In genomic region chr4:138938371-138938699, GRCh38 we compare ENCODE assay signal across 8 cellular contexts.
A peak's percentile ranks its signal among the peaks of the same experiment; 100 is the strongest.
DNase-seq lines count a peak whose midpoint lies in the region; ATAC-seq, FAIRE-seq and TF ChIP-seq lines count a peak whose summit lies in the region.

No MANE protein-coding gene starts in this region.

- H2AFZ ChIP-seq in K562 (ENCODE audit: low read depth, low read length) = 0 out of 2 replicates have a peak overlapping the region, but pooled peaks have one; percentile 11

- BruUV-seq in K562 (replicated peaks; lab: Mats Ljungman, UMichigan) = no TSS peak

- no peaks in the 10 kb centered on the region for H3K4me1 ChIP-seq in K562 (replicated peaks in 1 of 2; ENCODE audit: control insufficient read depth in 2 of 2, insufficient read depth in 2 of 2, low read length in 2 of 2)

- TF ChIP-seq RAD21 in K562 (CRISPR knock-in tag; conservative IDR thresholded peaks at IDR 0.05 in 1 of 2, IDR thresholded peaks at IDR 0.05 in 1 of 2) = peak; percentile 60 to 72

- in situ Hi-C loops in G401 (cut with HindIII; ENCODE audit: low sequenced_read_pairs) (no loop called here), K562 (cut with MboI) (no loop called here)

- intact Hi-C loops in K562 (cut with micrococcal nuclease) = loop anchor here (5.0 kb wide), 3 partner anchors 66 to 901 kb away; no protein-coding TSS in a partner anchor
- intact Hi-C loops in activated naive CD4-positive, alpha-beta T cell treated with anti-CD3 and anti-CD28 coated beads for 36 hours (cut with micrococcal nuclease) = loop anchor here (2.0 kb wide), 2 partner anchors 68 to 258 kb away; no protein-coding TSS in a partner anchor

- peak; percentile 96 for ATAC-seq in K562

- H3K4me3 ChIP-seq in H7 (ENCODE audit: insufficient read depth, low read depth, low read length) = no peak overlapping the region
- H3K4me3 ChIP-seq in K562 = no peak overlapping the region
- no peak overlapping the region for H3K4me3 ChIP-seq in kidney epithelial cell (ENCODE audit: low read depth, low read length)

- no peaks in the 10 kb centered on the region for H3K9me3 ChIP-seq in K562 (replicated peaks; ENCODE audit: control insufficient read depth, insufficient read depth, low read depth, low read length)

- H3K4me3 Mint-ChIP-seq in endothelial cell (ENCODE audit: unreplicated experiment) = no peak overlapping the region
- H3K4me3 Mint-ChIP-seq in activated naive CD4-positive, alpha-beta T cell treated with anti-CD3 and anti-CD28 coated beads for 36 hours = no peak overlapping the region

- H3K9me3 Mint-ChIP-seq in endothelial cell (ENCODE audit: unreplicated experiment) = no peaks in the 10 kb centered on the region
- H3K9me3 Mint-ChIP-seq in activated naive CD4-positive, alpha-beta T cell treated with anti-CD3 and anti-CD28 coated beads for 36 hours = no peaks in the 10 kb centered on the region

- H4K20me1 ChIP-seq in K562 (replicated peaks; ENCODE audit: control insufficient read depth, insufficient read depth, low read length) = no peaks in the 10 kb centered on the region

- POLR2A ChIA-PET in K562 (lab: Yijun Ruan, JAX) = interaction anchor here (0.5 to 0.6 kb wide), 2 partner anchors 364 to 482 kb away, joined by 3 to 4 read pairs; partner anchors contain the start of gene NDUFC1

- H3K27ac Mint-ChIP-seq in endothelial cell (ENCODE audit: unreplicated experiment) = no peak overlapping the region
- H3K27ac Mint-ChIP-seq in activated naive CD4-positive, alpha-beta T cell treated with anti-CD3 and anti-CD28 coated beads for 36 hours = no peak overlapping the region

- H3K79me2 ChIP-seq in K562 (ENCODE audit: control insufficient read depth, insufficient read depth, low read length) = no peaks in the 10 kb centered on the region

- TF ChIP-seq CTCF in K562 (IDR thresholded peaks at IDR 0.05 in 2 of 3, conservative IDR thresholded peaks at IDR 0.05 in 1 of 3; ENCODE audit: insufficient read depth in 2 of 3, low read depth in 1 of 3, low read length in 3 of 3) = peak; percentile 49 to 72 (median 55); a peak in 4 of 6 replicates
- peak; percentile 57 for TF ChIP-seq CTCF in kidney epithelial cell (IDR thresholded peaks at IDR 0.05; ENCODE audit: insufficient read depth, low read length, poor library complexity, severe bottlenecking)
- no peak for TF ChIP-seq CTCF in endothelial cell (IDR thresholded peaks at IDR 0.05; ENCODE audit: unreplicated experiment)

- H3K36me3 Mint-ChIP-seq in endothelial cell (ENCODE audit: low read depth, unreplicated experiment) = no peaks in the 10 kb centered on the region
- no peaks in the 10 kb centered on the region for H3K36me3 Mint-ChIP-seq in activated naive CD4-positive, alpha-beta T cell treated with anti-CD3 and anti-CD28 coated beads for 36 hours (ENCODE audit: low read depth)

- CTCF ChIA-PET in K562 (lab: Yijun Ruan, JAX; ENCODE audit: low intra/inter-chr PET ratio) = interaction anchor here (1.0 kb wide), 1 partner anchor 102 kb away, joined by 3 read pairs; no protein-coding TSS in a partner anchor
- CTCF ChIA-PET in activated naive CD4-positive, alpha-beta T cell treated with anti-CD3 and anti-CD28 coated beads for 36 hours (lab: Charles Lee) = interaction anchor here (0.6 to 1.9 kb wide), 8 partner anchors 12 to 258 kb away, joined by 3 to 9 read pairs (median 3); no protein-coding TSS in a partner anchor

- FAIRE-seq in K562 (lab: Jason Lieb, UNC) = peak; percentile 11

- DNase-seq in G401 (ENCODE audit: low spot score) (peak; percentile 35), H7 (peak; percentile 43), NCI-H2171 (lab: John Stamatoyannopoulos, UW) (peak; percentile 10), K562 (ENCODE audit: extremely low read depth in 1 of 4, low spot score in 3 of 4) (peak in 2 of 4 experiments; percentile 31 to 61), kidney epithelial cell (ENCODE audit: low read depth) (no peak), endothelial cell (ENCODE audit: low spot score) (no peak)
- no peak for DNase-seq in activated naive CD4-positive, alpha-beta T cell treated with anti-CD3 and anti-CD28 coated beads for 36 hours
- no peak for DNase-seq in stimulated activated CD4-positive, alpha-beta T cell treated with anti-CD3 and anti-CD28 coated beads, Interleukin-15, amount 100 ng/mL, for 24 hours

- no peak overlapping the region for H3K9ac ChIP-seq in K562 (ENCODE audit: insufficient read depth in 1 of 2, low read depth in 2 of 2, low read length in 2 of 2)

- no peaks in the 10 kb centered on the region for H3K9me1 ChIP-seq in K562 (ENCODE audit: control insufficient read depth, insufficient read depth, low read length)

- H3K27me3 ChIP-seq in H7 (ENCODE audit: control insufficient read depth, insufficient read depth, low read length) = no peaks in the 10 kb centered on the region
- H3K27me3 ChIP-seq in K562 (ENCODE audit: control insufficient read depth in 2 of 2, insufficient read depth in 2 of 2, low read length in 2 of 2) = no peaks in the 10 kb centered on the region
- H3K27me3 ChIP-seq in kidney epithelial cell (ENCODE audit: control insufficient read depth, insufficient read depth, low read length) = no peaks in the 10 kb centered on the region

- H3K4me1 Mint-ChIP-seq in endothelial cell (ENCODE audit: unreplicated experiment) = peaks cover 5% of the 10 kb centered on the region
- H3K4me1 Mint-ChIP-seq in activated naive CD4-positive, alpha-beta T cell treated with anti-CD3 and anti-CD28 coated beads for 36 hours (ENCODE audit: low read depth) = no peaks in the 10 kb centered on the region

- H3K36me3 ChIP-seq in H7 (replicated peaks; ENCODE audit: control insufficient read depth, insufficient read depth, low read length) = no peaks in the 10 kb centered on the region
- no peaks in the 10 kb centered on the region for H3K36me3 ChIP-seq in K562 (ENCODE audit: control insufficient read depth, insufficient read depth, low read length)
- H3K36me3 ChIP-seq in kidney epithelial cell (ENCODE audit: control insufficient read depth, insufficient read depth, low read length) = no peaks in the 10 kb centered on the region

- WGBS in K562 (ENCODE audit: insufficient coverage, low coverage, missing lambda C conversion rate) = 6% methylated on average over 3 of the region's 3 CpGs

- H3K27me3 Mint-ChIP-seq in endothelial cell (ENCODE audit: unreplicated experiment) = peaks cover 3% of the 10 kb centered on the region
- peaks cover 2% of the 10 kb centered on the region for H3K27me3 Mint-ChIP-seq in activated naive CD4-positive, alpha-beta T cell treated with anti-CD3 and anti-CD28 coated beads for 36 hours (ENCODE audit: low read depth)

- no peak overlapping the region for H3K4me2 ChIP-seq in K562 (ENCODE audit: insufficient read depth, low read length)

- no peak for TF ChIP-seq EP300 in K562 (IDR thresholded peaks at IDR 0.05; ENCODE audit: low read length)

- no peak for TF ChIP-seq POLR2A in K562 (conservative IDR thresholded peaks at IDR 0.05)

- H3K27ac ChIP-seq in K562 (ENCODE audit: extremely low read depth, low read depth, low read length) = no peak overlapping the region

TF ChIP-seq in K562, 482 proteins besides CTCF, POLR2A, EP300 and RAD21 (continues in another document):
- TF ChIP-seq HDAC8 (tag; IDR thresholded peaks at IDR 0.05) = no peak
- no peak for TF ChIP-seq ZNF436 (CRISPR knock-in tag; IDR thresholded peaks at IDR 0.05)
- no peak for TF ChIP-seq ARID4B (CRISPR knock-in tag; IDR thresholded peaks at IDR 0.05)
- TF ChIP-seq SREBF1 (IDR thresholded peaks at IDR 0.05; ENCODE audit: borderline replicate concordance, low read depth, low read length) = no peak
- no peak for TF ChIP-seq HES1 (IDR thresholded peaks at IDR 0.05; ENCODE audit: low read depth)
- 0 out of 2 replicates have a peak, but pooled peaks have one; percentile 8 for TF ChIP-seq JUND (IDR thresholded peaks at IDR 0.05; ENCODE audit: borderline replicate concordance, low read depth, low read length)
- no peak for TF ChIP-seq JUND (tag; IDR thresholded peaks at IDR 0.05; ENCODE audit: borderline replicate concordance, low read depth, low read length)
- TF ChIP-seq NCOA6 (IDR thresholded peaks at IDR 0.05) = no peak

Comparison
In these comparisons a context has a peak if more than half of its experiments do, and no peak if none do; other contexts are left out.
1. DNase-seq: peak in G401 (single experiment), H7 (single experiment) and NCI-H2171 (single experiment); none in kidney epithelial cell (single experiment), endothelial cell (single experiment), activated naive CD4-positive, alpha-beta T cell treated with anti-CD3 and anti-CD28 coated beads for 36 hours (single experiment) and stimulated activated CD4-positive, alpha-beta T cell treated with anti-CD3 and anti-CD28 coated beads, Interleukin-15, amount 100 ng/mL, for 24 hours (single experiment).